Comparison of ENCODE assay signal across 22 cellular contexts in genomic region chr2:62723253-62723652, GRCh38.
"Had no signal": no experiment of that assay in that cellular context is flagged by ENCODE, and none has a peak within 500 bp of the region (broad histone marks: within the 10 kb centered on the region; RNA-seq: fewer than 3 reads in every experiment).

No MANE protein-coding gene starts in this region.

- H3K27ac ChIP-seq: HL-60, SJSA1, SK-N-MC had no signal

- H3K27me3 ChIP-seq: MG63 had no signal

- H3K9me3 ChIP-seq: SJSA1 had no signal

- H3K4me3 ChIP-seq: MG63, SJSA1, SK-N-MC had no signal

- FAIRE-seq: HTR-8/SVneo, RCC 7860 had no signal

- DNase-seq: Karpas-422, KG1, MG63, NCI-H1092, NCI-H1105 treated with DMSO at 0.1 percent for 48 hours, NCI-H1417 treated with DMSO at 0.1 percent for 48 hours, NCI-H187, NCI-H2029, NCI-H2171, NCI-H226, NCI-H446, NCI-H510A, NCI-H69, NCI-H774, Right ventricle myocardium superior, RPMI8226, SIG-M5 had no signal
